13 cellular contexts compared by ENCODE assay signal in the genomic region with DNA sequence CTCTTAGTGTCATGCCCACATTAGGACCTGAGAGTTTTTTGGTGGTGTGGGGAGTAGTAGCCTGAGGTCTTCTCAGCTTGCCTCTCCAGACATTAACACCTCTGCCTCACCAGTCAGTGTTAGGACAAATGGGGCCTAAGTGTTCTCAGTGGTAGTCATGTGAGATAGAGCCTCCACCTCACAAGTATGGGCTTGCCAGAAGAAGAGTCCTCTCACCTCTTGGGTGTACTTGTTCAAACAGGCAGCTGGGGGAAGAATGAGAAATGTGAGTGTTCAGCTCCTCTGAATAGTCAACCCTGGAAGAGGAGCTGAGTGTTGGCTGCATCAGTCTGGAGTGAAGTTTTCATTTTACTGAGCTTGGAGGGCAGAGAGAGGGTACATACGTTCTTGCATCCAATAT.
"Had no signal": no experiment of that assay in that cellular context is flagged by ENCODE, and none has a peak within 500 bp of the region (broad histone marks: within the 10 kb centered on the region; RNA-seq: fewer than 3 reads in every experiment).

No MANE protein-coding gene starts in this region.

- H3K4me1 ChIP-seq: heart right ventricle, pancreas had no signal

- H3K27me3 ChIP-seq: dorsolateral prefrontal cortex, heart right ventricle, pancreas had no signal

- DNase-seq: cortex of kidney; dorsolateral prefrontal cortex; effector CD8-positive, alpha-beta T cell; foreskin melanocyte; heart right ventricle; hypothalamus; occipital lobe; pancreas; right cardiac atrium; small intestine; stimulated activated CD4-positive, alpha-beta T cell treated with anti-CD3 and anti-CD28 coated beads, Interleukin-12 subunit alpha, Interleukin-12 subunit beta, amount 100 ng/mL, for 4 hours; stimulated activated naive CD4-positive, alpha-beta T cell treated with Interleukin-2 at 50 U/mL for 16 hours had no signal

- H3K4me3 ChIP-seq: dorsolateral prefrontal cortex, heart right ventricle, pancreas had no signal

- H3K36me3 ChIP-seq: heart right ventricle, pancreas had no signal

- ATAC-seq: heart right ventricle, left lobe of liver, pancreas, right cardiac atrium had no signal

- H3K27ac ChIP-seq: dorsolateral prefrontal cortex, heart right ventricle, pancreas had no signal
